In genomic region chr19:18329035-18329376, GRCh38 we compare ENCODE assay signal across 8 cellular contexts. TPM values are rescaled to one million over a fixed set of nuclear protein-coding genes. Genes with fewer than 3 reads are reported as not detected.
DNase-seq lines count a peak whose midpoint lies in the region; ATAC-seq and TF ChIP-seq lines count a peak whose summit lies in the region.

No MANE protein-coding gene starts in this region.

- H2BK5ac ChIP-seq in mesendoderm (ENCODE audit: low read length): no peak overlapping the region

- H3K36me3 ChIP-seq in breast epithelium (no peaks in the 10 kb centered on the region), mesendoderm (ENCODE audit: control insufficient read depth, insufficient read depth, low read length) (no peaks in the 10 kb centered on the region), uterus (no peaks in the 10 kb centered on the region)

- H3K4me1 ChIP-seq in breast epithelium (no peaks in the 10 kb centered on the region), mesendoderm (ENCODE audit: control insufficient read depth, low read depth, low read length) (peaks cover 4% of the 10 kb centered on the region), uterus (no peaks in the 10 kb centered on the region)

- no peaks in the 10 kb centered on the region for H3K36me3 Mint-ChIP-seq in activated naive CD4-positive, alpha-beta T cell treated with anti-CD3 and anti-CD28 coated beads, Interleukin-2, amount 10 ng/mL, durations not matched to agents 7 days and 5 days

- CTCF ChIA-PET in activated naive CD4-positive, alpha-beta T cell treated with anti-CD3 and anti-CD28 coated beads, Interleukin-2, amount 10 ng/mL, durations not matched to agents 7 days and 5 days (lab: Charles Lee): interaction anchor here (0.7 to 7.6 kb wide), 31 partner anchors 10 to 464 kb away, joined by 3 to 152 read pairs (median 4); partner anchors contain the start of genes IQCN, JUND and RAB3A

- H3K56ac ChIP-seq in mesendoderm (ENCODE audit: low read length): peak overlapping the region; percentile 86

- WGBS in mesendoderm (ENCODE audit: extremely low coverage, insufficient coverage, low lambda C conversion rate): no CpG with 5 or more reads among the region's 6 CpGs

- H3K4me3 Mint-ChIP-seq in activated naive CD4-positive, alpha-beta T cell treated with anti-CD3 and anti-CD28 coated beads, Interleukin-2, amount 10 ng/mL, durations not matched to agents 7 days and 5 days: peak overlapping the region; percentile 42

- TF ChIP-seq POLR2A in breast epithelium (IDR thresholded peaks at IDR 0.05): no peak
- no peak for TF ChIP-seq POLR2A in uterus (IDR thresholded peaks at IDR 0.05)

- H2BK15ac ChIP-seq in mesendoderm (replicated peaks; ENCODE audit: low read depth): no peak overlapping the region

- TF ChIP-seq CTCF in breast epithelium (IDR thresholded peaks at IDR 0.05): no peak
- TF ChIP-seq CTCF in uterus (IDR thresholded peaks at IDR 0.05): no peak

- H3K9me3 ChIP-seq in breast epithelium (no peaks in the 10 kb centered on the region), uterus (no peaks in the 10 kb centered on the region)

- no peak overlapping the region for H3K4ac ChIP-seq in mesendoderm (ENCODE audit: low read depth, low read length)

- no peak overlapping the region for H3K27ac Mint-ChIP-seq in activated naive CD4-positive, alpha-beta T cell treated with anti-CD3 and anti-CD28 coated beads, Interleukin-2, amount 10 ng/mL, durations not matched to agents 7 days and 5 days

- peak overlapping the region; percentile 19 to 65 for H3K27ac ChIP-seq in breast epithelium
- H3K27ac ChIP-seq in mesendoderm (ENCODE audit: low read depth, low read length): no peak overlapping the region
- peak overlapping the region; percentile 35 to 88 for H3K27ac ChIP-seq in uterus

- no peak overlapping the region for H4K8ac ChIP-seq in mesendoderm (ENCODE audit: low read depth, low read length)

- no peak overlapping the region for H3K23ac ChIP-seq in mesendoderm (ENCODE audit: low read length)

- H2BK120ac ChIP-seq in mesendoderm (ENCODE audit: low read depth, low read length): no peak overlapping the region

- H3K79me1 ChIP-seq in mesendoderm (ENCODE audit: low read length): no peaks in the 10 kb centered on the region

- ATAC-seq in HG02610 (IDR thresholded peaks at IDR 0.05; ENCODE audit: unreplicated experiment): no peak

- peak overlapping the region; percentile 65 for H3K4me2 ChIP-seq in mesendoderm (ENCODE audit: low read length)

- peak overlapping the region; percentile 77 for H3K9ac ChIP-seq in mesendoderm (ENCODE audit: low read length)

- H3K4me3 ChIP-seq in breast epithelium (peak overlapping the region; percentile 15 to 39 (median 39)), mesendoderm (ENCODE audit: low read length) (no peak overlapping the region), uterus (no peak overlapping the region)

- H3K9me3 Mint-ChIP-seq in activated naive CD4-positive, alpha-beta T cell treated with anti-CD3 and anti-CD28 coated beads, Interleukin-2, amount 10 ng/mL, durations not matched to agents 7 days and 5 days: no peaks in the 10 kb centered on the region

- H3K27me3 ChIP-seq in breast epithelium (no peaks in the 10 kb centered on the region), mesendoderm (ENCODE audit: insufficient read depth, low read length, poor library complexity) (no peaks in the 10 kb centered on the region), uterus (no peaks in the 10 kb centered on the region)

- peaks cover 20% of the 10 kb centered on the region for H3K4me1 Mint-ChIP-seq in activated naive CD4-positive, alpha-beta T cell treated with anti-CD3 and anti-CD28 coated beads, Interleukin-2, amount 10 ng/mL, durations not matched to agents 7 days and 5 days

- H2AK5ac ChIP-seq in mesendoderm (ENCODE audit: low read length): no peak overlapping the region

- H3K18ac ChIP-seq in mesendoderm (ENCODE audit: low read length): no peak overlapping the region

- no peak overlapping the region for H4K5ac ChIP-seq in mesendoderm (ENCODE audit: low read length)

- H3K27me3 Mint-ChIP-seq in activated naive CD4-positive, alpha-beta T cell treated with anti-CD3 and anti-CD28 coated beads, Interleukin-2, amount 10 ng/mL, durations not matched to agents 7 days and 5 days: peaks cover 27% of the 10 kb centered on the region

- no peaks in the 10 kb centered on the region for H3K79me2 ChIP-seq in mesendoderm (ENCODE audit: control insufficient read depth, insufficient read depth, low read length)

- intact Hi-C loops in breast epithelium (cut with DNase I; ENCODE audit: low total_unique reads): no loop called here
- intact Hi-C loops in uterus (cut with DNase I; ENCODE audit: low total_unique reads): no loop called here

- no peak for DNase-seq in activated naive CD4-positive, alpha-beta T cell treated with anti-CD3 and anti-CD28 coated beads, Interleukin-2, amount 10 ng/mL, durations not matched to agents 7 days and 5 days
- no peak for DNase-seq in activated naive CD4-positive, alpha-beta T cell treated with Interleukin-2 at 50 U/mL for 16 hours
- DNase-seq in breast epithelium (ENCODE audit: low spot score in 2 of 2) (no peak), mesendoderm (no peak), uterus (no peak), NCI-H128 (lab: John Stamatoyannopoulos, UW; ENCODE audit: unreplicated experiment) (no peak)
- DNase-seq in stimulated activated CD4-positive, alpha-beta T cell treated with anti-CD3 and anti-CD28 coated beads, Interleukin-2, amount 100 ng/mL, for 24 hours: no peak

RNA-seq across cellular contexts. Expression of gene LSM4, which starts 6.1 kb away (rescaled TPM):
- total RNA-seq in breast epithelium: 100 to 1,000 TPM in 2 of 3 donors, 10 to 100 TPM in 1; 83.0 to 122 (median 120) TPM
- 236 TPM for polyA plus RNA-seq in mesendoderm (2013, experiment 1 of 2)
- 226 TPM for polyA plus RNA-seq in mesendoderm (2013, experiment 2 of 2)
- 100 to 1,000 TPM in 1 of 4 donors, 10 to 100 TPM in 2, 1 to 10 TPM in 1; 8.8 to 120 (median 64.2) TPM for total RNA-seq in uterus

RNA-seq across cellular contexts. Expression of gene PGPEP1, which starts 11.4 kb away (rescaled TPM):
- total RNA-seq in breast epithelium (10 to 100 TPM; 22.5 to 29.2 (median 25.9) TPM), uterus (10 to 100 TPM; 21.2 to 67.9 (median 38.1) TPM)
- polyA plus RNA-seq in mesendoderm (2013, experiment 1 of 2): 20.5 TPM
- 23.0 TPM for polyA plus RNA-seq in mesendoderm (2013, experiment 2 of 2)

RNA-seq across cellular contexts. Expression of gene JUND, which starts 47.6 kb away (rescaled TPM):
- total RNA-seq in breast epithelium (100 to 1,000 TPM; 325 to 833 (median 602) TPM), uterus (100 to 1,000 TPM; 152 to 386 (median 290) TPM)
- polyA plus RNA-seq in mesendoderm (2013, experiment 1 of 2): 70.9 TPM
- 72.9 TPM for polyA plus RNA-seq in mesendoderm (2013, experiment 2 of 2)

RNA-seq across cellular contexts. Expression of gene IQCN, which starts 54.8 kb away (rescaled TPM):
- total RNA-seq in breast epithelium (10 to 100 TPM in 1 of 3 donors, 1 to 10 TPM in 2; 7.0 to 16.6 (median 9.5) TPM), uterus (10 to 100 TPM in 1 of 4 donors, 1 to 10 TPM in 3; 1.0 to 41.1 (median 3.0) TPM)
- polyA plus RNA-seq in mesendoderm (2013, experiment 1 of 2): 0.06 TPM
- 0.07 TPM for polyA plus RNA-seq in mesendoderm (2013, experiment 2 of 2)

RNA-seq across cellular contexts. Expression of gene GDF15, which starts 57.0 kb away (rescaled TPM):
- total RNA-seq in breast epithelium: 10 to 100 TPM in 1 of 3 donors, 1 to 10 TPM in 2; 2.7 to 60.3 (median 9.2) TPM
- polyA plus RNA-seq in mesendoderm (2013, experiment 1 of 2): 2.1 TPM
- polyA plus RNA-seq in mesendoderm (2013, experiment 2 of 2): 1.8 TPM
- total RNA-seq in uterus: 10 to 100 TPM in 1 of 4 donors, 1 to 10 TPM in 1, under 1 TPM in 2; 0.41 to 13.1 (median 1.6) TPM

Comparison
In these comparisons a context has a peak if more than half of its experiments do, and no peak if none do; other contexts are left out.
1. H3K4me3 ChIP-seq: peak in breast epithelium (3 of 3); none in mesendoderm (single experiment) and uterus (0 of 2).